In genomic region chr11:121291319-121291718, GRCh38 we compare ENCODE assay signal across 15 cellular contexts. TPM values are rescaled to one million over a fixed set of nuclear protein-coding genes. Genes with fewer than 3 reads are reported as not detected.
A peak's percentile ranks its signal among the peaks of the same experiment; 100 is the strongest.
DNase-seq lines count a peak whose midpoint lies in the region; ATAC-seq and TF ChIP-seq lines count a peak whose summit lies in the region.
"Had no signal": no experiment of that assay in that cellular context is flagged by ENCODE, and none has a peak within 500 bp of the region (broad histone marks: within the 10 kb centered on the region; RNA-seq: fewer than 3 reads in every experiment).

No MANE protein-coding gene starts in this region.

- H3K4me3 Mint-ChIP-seq in CD4-positive, alpha-beta T cell, result peak overlapping the region; percentile 16
- H3K4me3 Mint-ChIP-seq in central memory CD8-positive, alpha-beta T cell, result peak overlapping the region; percentile 99

- H3K9me3 Mint-ChIP-seq in CD4-positive, alpha-beta T cell, result no peaks in the 10 kb centered on the region
- H3K9me3 Mint-ChIP-seq in central memory CD8-positive, alpha-beta T cell, result no peaks in the 10 kb centered on the region
- H3K9me3 Mint-ChIP-seq: activated naive CD4-positive, alpha-beta T cell treated with anti-CD3 and anti-CD28 coated beads, Interleukin-2, amount 50 U/mL, for 72 hours had no signal

- H3K4me2 ChIP-seq in DOHH2 (ENCODE audit: low read length), result peak overlapping the region; percentile 94
- no peak overlapping the region for H3K4me2 ChIP-seq in neural cell (ENCODE audit: low read length)

- H3K79me2 ChIP-seq in DOHH2 (ENCODE audit: control insufficient read depth, low read length) (peaks cover 38% of the 10 kb centered on the region), neural cell (replicated peaks; ENCODE audit: insufficient read depth, low read length) (peaks cover 32% of the 10 kb centered on the region)

- H3K27ac ChIP-seq in CD4-positive, alpha-beta T cell (ENCODE audit: low read depth, low read length), result peak overlapping the region; percentile 10
- H3K27ac ChIP-seq in DOHH2 (ENCODE audit: low read depth, low read length), result peak overlapping the region; percentile 95
- H3K27ac ChIP-seq in neural cell (ENCODE audit: low read length), result peak overlapping the region; percentile 96
- H3K27ac ChIP-seq in colonic mucosa, result no peak overlapping the region
- H3K27ac ChIP-seq: SJSA1 had no signal

- intact Hi-C loops in CD4-positive, alpha-beta T cell (cut with DNase I, micrococcal nuclease), result loop anchor here (5.0 to 10.0 kb wide), 3 partner anchors 171 to 1771 kb away; partner anchors contain the start of genes HSPA8 (in 1 of the 2) and TBCEL (in 1 of the 2)
- intact Hi-C loops in colonic mucosa (cut with DNase I), result no loop called here

- H3K27ac Mint-ChIP-seq in CD4-positive, alpha-beta T cell, result peak overlapping the region; percentile 99
- peak overlapping the region; percentile 98 for H3K27ac Mint-ChIP-seq in central memory CD8-positive, alpha-beta T cell (ENCODE audit: low read depth)

- no peaks in the 10 kb centered on the region for H3K27me3 Mint-ChIP-seq in CD4-positive, alpha-beta T cell
- peaks cover 11% of the 10 kb centered on the region for H3K27me3 Mint-ChIP-seq in central memory CD8-positive, alpha-beta T cell

- no peaks in the 10 kb centered on the region for H3K27me3 ChIP-seq in CD4-positive, alpha-beta T cell (ENCODE audit: control insufficient read depth, insufficient read depth, low read length)
- H3K27me3 ChIP-seq in DOHH2 (ENCODE audit: control insufficient read depth, low read length), result no peaks in the 10 kb centered on the region
- no peaks in the 10 kb centered on the region for H3K27me3 ChIP-seq in neural cell (ENCODE audit: insufficient read depth, low read depth, low read length)
- no peaks in the 10 kb centered on the region for H3K27me3 ChIP-seq in colonic mucosa
- H3K27me3 ChIP-seq: body of pancreas, gastroesophageal sphincter, SJSA1 had no signal

- POLR2A ChIA-PET in CD4-positive, alpha-beta T cell (lab: Charles Lee), result interaction anchor here (0.6 to 2.5 kb wide), 16 partner anchors 10 to 318 kb away, joined by 3 to 52 read pairs (median 6); partner anchors contain the start of genes SORL1 and SORL1-AS1

- H4K20me1 ChIP-seq in DOHH2 (ENCODE audit: control insufficient read depth, insufficient read depth, low read depth, low read length), result peaks cover 20% of the 10 kb centered on the region; the same call in 1 of the 2 replicates
- H4K20me1 ChIP-seq in neural cell (ENCODE audit: insufficient read depth), result no peaks in the 10 kb centered on the region

- H3K9me3 ChIP-seq in CD4-positive, alpha-beta T cell (ENCODE audit: control insufficient read depth, low read length), result no peaks in the 10 kb centered on the region
- H3K9me3 ChIP-seq in DOHH2 (ENCODE audit: control insufficient read depth, insufficient read depth, low read length) (no peaks in the 10 kb centered on the region), neural cell (ENCODE audit: low read length) (no peaks in the 10 kb centered on the region), colonic mucosa (no peaks in the 10 kb centered on the region)
- H3K9me3 ChIP-seq: body of pancreas, gastroesophageal sphincter, mucosa of descending colon, SJSA1 had no signal

- no peak for TF ChIP-seq CTCF in CD4-positive, alpha-beta T cell (IDR thresholded peaks at IDR 0.05)
- TF ChIP-seq CTCF in DOHH2 (IDR thresholded peaks at IDR 0.05; ENCODE audit: low read depth, low read length, poor library complexity, severe bottlenecking) (no peak), neural cell (IDR thresholded peaks at IDR 0.05; ENCODE audit: poor library complexity, severe bottlenecking) (no peak), colonic mucosa (IDR thresholded peaks at IDR 0.05) (no peak)

- no peak for TF ChIP-seq RAD21 in neural cell (conservative IDR thresholded peaks at IDR 0.05)

- H3K4me1 ChIP-seq in DOHH2 (ENCODE audit: control insufficient read depth, low read length) (peaks cover 37% of the 10 kb centered on the region), colonic mucosa (no peaks in the 10 kb centered on the region)
- H3K4me1 ChIP-seq: SJSA1 had no signal

- TF ChIP-seq EP300 in neural cell (conservative IDR thresholded peaks at IDR 0.05; ENCODE audit: poor library complexity, severe bottlenecking), result no peak

- H3K9ac ChIP-seq in neural cell (ENCODE audit: low read length) (no peak overlapping the region), colonic mucosa (ENCODE audit: low read depth in 2 of 2, low read length in 2 of 2) (no peak overlapping the region)

- no peak for DNase-seq in CD4-positive, alpha-beta T cell
- no peak for DNase-seq in central memory CD8-positive, alpha-beta T cell (ENCODE audit: low spot score in 2 of 2)
- DNase-seq in colonic mucosa, result no peak
- no peak for DNase-seq in NCI-H748 (lab: John Stamatoyannopoulos, UW; ENCODE audit: unreplicated experiment)
- DNase-seq: GOT3, left cardiac atrium, mucosa of descending colon, T1000 had no signal

- no peak for ATAC-seq in CD4-positive, alpha-beta T cell (ENCODE audit: poor library complexity)
- ATAC-seq in central memory CD8-positive, alpha-beta T cell (replicated peaks; ENCODE audit: extremely low read depth, poor library complexity, severe bottlenecking), result no peak
- no peak for ATAC-seq in HG02840 (IDR thresholded peaks at IDR 0.05; ENCODE audit: low FRiP score, unreplicated experiment)

- H3K36me3 ChIP-seq in DOHH2 (ENCODE audit: control insufficient read depth, low read length) (peaks cover 22% of the 10 kb centered on the region), neural cell (ENCODE audit: insufficient read depth, low read length) (no peaks in the 10 kb centered on the region), colonic mucosa (no peaks in the 10 kb centered on the region)
- H3K36me3 ChIP-seq: gastroesophageal sphincter, SJSA1 had no signal

- no peak overlapping the region for H2AFZ ChIP-seq in neural cell (ENCODE audit: low read depth, low read length)

- H3K4me3 ChIP-seq in DOHH2 (ENCODE audit: low read length) (peak overlapping the region; percentile 91), neural cell (ENCODE audit: low read length) (no peak overlapping the region), colonic mucosa (no peak overlapping the region)

- H3K36me3 Mint-ChIP-seq in CD4-positive, alpha-beta T cell (ENCODE audit: low read depth), result peaks cover 28% of the 10 kb centered on the region
- peaks cover 14% of the 10 kb centered on the region for H3K36me3 Mint-ChIP-seq in central memory CD8-positive, alpha-beta T cell (ENCODE audit: insufficient read depth)

- CTCF ChIA-PET in CD4-positive, alpha-beta T cell (lab: Charles Lee), result interaction anchor here (0.7 to 1.4 kb wide), 4 partner anchors 9 to 234 kb away, joined by 3 to 4 read pairs (median 3); no protein-coding TSS in a partner anchor

- H3F3A ChIP-seq in DOHH2 (ENCODE audit: control insufficient read depth, insufficient read depth), result peaks cover 12% of the 10 kb centered on the region
- H3F3A ChIP-seq in neural cell (ENCODE audit: insufficient read depth, low read length, poor library complexity, severe bottlenecking), result no peaks in the 10 kb centered on the region

- no peaks in the 10 kb centered on the region for H3K9me2 ChIP-seq in DOHH2 (replicated peaks; ENCODE audit: control insufficient read depth, low read length)
- H3K9me2 ChIP-seq in neural cell (ENCODE audit: insufficient read depth, low read length), result no peaks in the 10 kb centered on the region

- H3K4me1 Mint-ChIP-seq in CD4-positive, alpha-beta T cell (ENCODE audit: low read depth), result peaks cover 55% of the 10 kb centered on the region
- H3K4me1 Mint-ChIP-seq in central memory CD8-positive, alpha-beta T cell, result peaks cover 38% of the 10 kb centered on the region

TF ChIP-seq in neural cell, 6 proteins besides CTCF, POLR2A, EP300 and RAD21:
- TF ChIP-seq POLR2AphosphoS5 (IDR thresholded peaks at IDR 0.05), result no peak
- no peak for TF ChIP-seq EZH2 (IDR thresholded peaks at IDR 0.05; ENCODE audit: borderline replicate concordance, insufficient read depth, low read length, poor library complexity, severe bottlenecking)
- no peak for TF ChIP-seq SMC3 (conservative IDR thresholded peaks at IDR 0.05; ENCODE audit: poor library complexity)
- no peak for TF ChIP-seq MXI1 (conservative IDR thresholded peaks at IDR 0.05; ENCODE audit: poor library complexity, severe bottlenecking)
- TF ChIP-seq TAF1 (IDR thresholded peaks at IDR 0.05; ENCODE audit: low read depth), result no peak
- no peak for TF ChIP-seq REST (IDR thresholded peaks at IDR 0.05; ENCODE audit: borderline replicate concordance)
TF ChIP-seq in neural cell: peak in this region for 0.

RNA-seq across cellular contexts. Expression of gene SC5D, which starts 1.3 kb away (rescaled TPM):
- total RNA-seq in CD4-positive, alpha-beta T cell, result 10 to 100 TPM; 87.7 to 92.7 TPM
- 74.3 and 75.7 TPM in 2 replicates for polyA plus RNA-seq in neural cell
- polyA minus RNA-seq in neural cell, result 118 and 125 TPM in 2 replicates
- total RNA-seq in colonic mucosa, result 10 to 100 TPM; 24.4 to 79.6 TPM
